Comparison of ENCODE assay signal across 5 cellular contexts in genomic region chr12:60185060-60185459, GRCh38.
"Had no signal": no experiment of that assay in that cellular context is flagged by ENCODE, and none has a peak within 500 bp of the region (broad histone marks: within the 10 kb centered on the region; RNA-seq: fewer than 3 reads in every experiment).

No MANE protein-coding gene starts in this region.

- H3K27ac ChIP-seq: HL-60 had no signal

- FAIRE-seq: HepG2, HTR-8/SVneo had no signal

- DNase-seq: IMR-90, KBM-7 had no signal

- ATAC-seq: HepG2 had no signal
